ENCODE assay signal across 15 cellular contexts in the genomic region with DNA sequence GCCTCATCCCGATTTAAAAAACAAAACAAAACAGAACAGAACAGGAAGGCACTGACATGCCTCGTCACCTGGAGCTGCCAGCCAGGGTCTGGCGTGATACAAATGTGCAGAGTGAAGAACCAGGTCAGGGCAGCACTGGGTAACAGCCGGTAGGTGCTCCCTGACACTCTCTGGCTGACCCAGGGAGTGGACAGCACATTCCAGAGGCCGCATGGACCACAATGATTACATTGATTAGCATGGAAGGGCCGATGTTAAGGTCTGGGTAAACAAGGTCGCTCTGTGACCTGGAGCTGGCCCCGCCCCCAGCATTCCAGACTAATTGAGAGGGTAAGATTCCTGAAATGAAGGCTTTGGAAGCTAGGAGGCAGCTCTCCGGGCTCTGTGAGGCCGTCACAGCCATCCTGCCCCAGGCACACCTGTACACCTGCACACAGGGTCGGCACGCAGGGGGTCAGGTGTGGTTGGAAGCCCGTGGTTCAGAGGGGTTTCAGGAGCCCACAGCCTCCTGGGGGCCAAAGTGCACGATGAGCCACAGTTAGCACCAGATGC. TPM values are rescaled to one million over a fixed set of nuclear protein-coding genes. Genes with fewer than 3 reads are reported as not detected.
DNase-seq lines count a peak whose midpoint lies in the region; ATAC-seq, FAIRE-seq and TF ChIP-seq lines count a peak whose summit lies in the region.
"Had no signal": no experiment of that assay in that cellular context is flagged by ENCODE, and none has a peak within 500 bp of the region (broad histone marks: within the 10 kb centered on the region; RNA-seq: fewer than 3 reads in every experiment).

No MANE protein-coding gene starts in this region.

- TF ChIP-seq POLR2A in K562 (conservative IDR thresholded peaks at IDR 0.05), result no peak

- WGBS in K562 (ENCODE audit: insufficient coverage, low coverage, missing lambda C conversion rate), result 70% methylated on average over 14 of the region's 14 CpGs

- no peak overlapping the region for H2AFZ ChIP-seq in K562 (ENCODE audit: low read depth, low read length)

- H3K4me2 ChIP-seq in K562 (ENCODE audit: insufficient read depth, low read length), result no peak overlapping the region

- H3K79me2 ChIP-seq in K562 (ENCODE audit: control insufficient read depth, insufficient read depth, low read length), result peaks cover 100% of the 10 kb centered on the region

- H3K36me3 ChIP-seq in K562 (ENCODE audit: control insufficient read depth, insufficient read depth, low read length) (peaks cover 93% of the 10 kb centered on the region), colonic mucosa (no peaks in the 10 kb centered on the region)
- H3K36me3 ChIP-seq in naive thymus-derived CD4-positive, alpha-beta T cell (ENCODE audit: control insufficient read depth in 2 of 3, insufficient read depth in 3 of 3, low read length in 3 of 3), result no peaks in the 10 kb centered on the region
- H3K36me3 ChIP-seq: neutrophil had no signal

- H3K4me1 ChIP-seq in K562 (replicated peaks in 1 of 2; ENCODE audit: control insufficient read depth in 2 of 2, insufficient read depth in 2 of 2, low read length in 2 of 2), result peaks cover 39 to 96% of the 10 kb centered on the region in 2 experiments
- peaks cover 0 to 31% of the 10 kb centered on the region in 2 donors for H3K4me1 ChIP-seq in naive thymus-derived CD4-positive, alpha-beta T cell (ENCODE audit: control insufficient read depth in 2 of 2, insufficient read depth in 2 of 2, low read length in 2 of 2)
- H3K4me1 ChIP-seq in colonic mucosa, result peaks cover 47% of the 10 kb centered on the region

- peak in 1 of 2 experiments; percentile 39; a peak in 2 of 4 replicates for TF ChIP-seq RAD21 in K562 (CRISPR knock-in tag; conservative IDR thresholded peaks at IDR 0.05 in 1 of 2, IDR thresholded peaks at IDR 0.05 in 1 of 2)

- peaks cover 59% of the 10 kb centered on the region for H3K4me1 Mint-ChIP-seq in stimulated activated effector memory CD8-positive, alpha-beta T cell treated with anti-CD3 and anti-CD28 coated beads, Interleukin-12 subunit alpha, Interleukin-12 subunit beta, amount 100 ng/mL, for 72 hours
- peaks cover 7 to 24% (median 19%) of the 10 kb centered on the region in 7 donors for H3K4me1 Mint-ChIP-seq in naive thymus-derived CD4-positive, alpha-beta T cell
- peaks cover 16% of the 10 kb centered on the region for H3K4me1 Mint-ChIP-seq in glutamatergic neuron (ENCODE audit: low read depth, unreplicated experiment)
- peaks cover 19% of the 10 kb centered on the region for H3K4me1 Mint-ChIP-seq in CD4-positive, alpha-beta T cell (ENCODE audit: low read depth)

- peak; percentile 28 for ATAC-seq in K562
- peak; percentile 5 for ATAC-seq in left colon
- no peak for ATAC-seq in stimulated activated effector memory CD8-positive, alpha-beta T cell treated with anti-CD3 and anti-CD28 coated beads, Interleukin-12 subunit alpha, Interleukin-12 subunit beta, amount 100 ng/mL, for 72 hours
- no peak for ATAC-seq in naive thymus-derived CD4-positive, alpha-beta T cell
- no peak for ATAC-seq in CD4-positive, alpha-beta T cell (ENCODE audit: poor library complexity)
- ATAC-seq: Right ventricle myocardium inferior had no signal

- H3K4me3 ChIP-seq in K562 (no peak overlapping the region), colonic mucosa (no peak overlapping the region)
- no peak overlapping the region for H3K4me3 ChIP-seq in naive thymus-derived CD4-positive, alpha-beta T cell (ENCODE audit: low read length)

- no peaks in the 10 kb centered on the region for H3K27me3 Mint-ChIP-seq in naive thymus-derived CD4-positive, alpha-beta T cell
- peaks cover 3% of the 10 kb centered on the region for H3K27me3 Mint-ChIP-seq in glutamatergic neuron (ENCODE audit: unreplicated experiment)
- H3K27me3 Mint-ChIP-seq in CD4-positive, alpha-beta T cell, result no peaks in the 10 kb centered on the region

- in situ Hi-C loops in K562 (cut with MboI), result no loop called here

- POLR2A ChIA-PET in K562 (lab: Yijun Ruan, JAX), result interaction anchor here (0.7 to 5.6 kb wide), 8 partner anchors 7 to 71 kb away, joined by 3 to 26 read pairs (median 6); no protein-coding TSS in a partner anchor
- POLR2A ChIA-PET in naive thymus-derived CD4-positive, alpha-beta T cell (lab: Charles Lee), result interaction anchor here (1.3 kb wide), 1 partner anchor 17 kb away, joined by 3 read pairs; no protein-coding TSS in a partner anchor
- POLR2A ChIA-PET in CD4-positive, alpha-beta T cell (lab: Charles Lee), result interaction anchor here (1.5 kb wide), 1 partner anchor 61 kb away, joined by 4 read pairs; no protein-coding TSS in a partner anchor

- CTCF ChIA-PET in K562 (lab: Yijun Ruan, JAX; ENCODE audit: low intra/inter-chr PET ratio), result no interaction called here
- CTCF ChIA-PET in naive thymus-derived CD4-positive, alpha-beta T cell (lab: Charles Lee), result no interaction called here
- CTCF ChIA-PET in CD4-positive, alpha-beta T cell (lab: Charles Lee), result no interaction called here

- peak overlapping the region; percentile 1 for H3K27ac Mint-ChIP-seq in stimulated activated effector memory CD8-positive, alpha-beta T cell treated with anti-CD3 and anti-CD28 coated beads, Interleukin-12 subunit alpha, Interleukin-12 subunit beta, amount 100 ng/mL, for 72 hours
- peak overlapping the region in 2 of 9 donors; percentile 37 to 62 for H3K27ac Mint-ChIP-seq in naive thymus-derived CD4-positive, alpha-beta T cell
- H3K27ac Mint-ChIP-seq in glutamatergic neuron (ENCODE audit: unreplicated experiment), result no peak overlapping the region
- no peak overlapping the region for H3K27ac Mint-ChIP-seq in CD4-positive, alpha-beta T cell

- BruUV-seq in K562 (replicated peaks; lab: Mats Ljungman, UMichigan), result no TSS peak

- peaks cover 36% of the 10 kb centered on the region for H3K9me1 ChIP-seq in K562 (ENCODE audit: control insufficient read depth, insufficient read depth, low read length)

- DNase-seq in HT-29 (ENCODE audit: low spot score), result peak; percentile 69
- peak in 3 of 4 experiments; percentile 50 to 60 (median 50) for DNase-seq in K562 (ENCODE audit: extremely low read depth in 1 of 4, low spot score in 3 of 4)
- no peak for DNase-seq in left colon
- DNase-seq in stimulated activated effector memory CD8-positive, alpha-beta T cell treated with anti-CD3 and anti-CD28 coated beads, Interleukin-12 subunit alpha, Interleukin-12 subunit beta, amount 100 ng/mL, for 72 hours (ENCODE audit: low spot score in 2 of 2), result no peak
- no peak for DNase-seq in naive thymus-derived CD4-positive, alpha-beta T cell
- no peak for DNase-seq in colonic mucosa
- no peak for DNase-seq in glutamatergic neuron
- DNase-seq in CD4-positive, alpha-beta T cell, result no peak
- DNase-seq: activated T-cell treated with anti-CD3 and anti-CD28 coated beads for 4 hours, DMS 273 treated with DMSO at 0.1 percent for 48 hours, HCEC 1CT, NCI-H2227 treated with DMSO at 0.1 percent for 48 hours had no signal

- peak; percentile 27; the same call in 1 of the 2 replicates for TF ChIP-seq EP300 in K562 (IDR thresholded peaks at IDR 0.05; ENCODE audit: low read length)

- peak overlapping the region; percentile 27; the same call in 1 of the 3 replicates for H3K27ac ChIP-seq in K562 (ENCODE audit: extremely low read depth, low read depth, low read length)
- H3K27ac ChIP-seq in naive thymus-derived CD4-positive, alpha-beta T cell (ENCODE audit: low read depth, low read length), result no peak overlapping the region
- no peak overlapping the region for H3K27ac ChIP-seq in colonic mucosa
- no peak overlapping the region for H3K27ac ChIP-seq in CD4-positive, alpha-beta T cell (ENCODE audit: low read depth, low read length)
- H3K27ac ChIP-seq: epithelial cell of prostate, neutrophil had no signal

- H3K9ac ChIP-seq in K562 (ENCODE audit: insufficient read depth in 1 of 2, low read depth in 2 of 2, low read length in 2 of 2), result peak overlapping the region in 1 of 2 experiments; percentile 72; a peak in 2 of 4 replicates
- H3K9ac ChIP-seq in colonic mucosa (ENCODE audit: low read depth in 2 of 2, low read length in 2 of 2), result peak overlapping the region in 1 of 2 donors; percentile 21

- FAIRE-seq in K562 (lab: Jason Lieb, UNC), result peak; percentile 82

- peak in 1 of 3 experiments; percentile 11; a peak in 2 of 6 replicates for TF ChIP-seq CTCF in K562 (IDR thresholded peaks at IDR 0.05 in 2 of 3, conservative IDR thresholded peaks at IDR 0.05 in 1 of 3; ENCODE audit: insufficient read depth in 2 of 3, low read depth in 1 of 3, low read length in 3 of 3)
- TF ChIP-seq CTCF in colonic mucosa (IDR thresholded peaks at IDR 0.05), result no peak
- no peak for TF ChIP-seq CTCF in glutamatergic neuron (IDR thresholded peaks at IDR 0.05; ENCODE audit: partially characterized antibody, unreplicated experiment)
- TF ChIP-seq CTCF in CD4-positive, alpha-beta T cell (IDR thresholded peaks at IDR 0.05), result no peak

- H4K20me1 ChIP-seq in K562 (replicated peaks; ENCODE audit: control insufficient read depth, insufficient read depth, low read length), result peaks cover 86% of the 10 kb centered on the region

- peaks cover 39% of the 10 kb centered on the region for H3K36me3 Mint-ChIP-seq in stimulated activated effector memory CD8-positive, alpha-beta T cell treated with anti-CD3 and anti-CD28 coated beads, Interleukin-12 subunit alpha, Interleukin-12 subunit beta, amount 100 ng/mL, for 72 hours
- H3K36me3 Mint-ChIP-seq in naive thymus-derived CD4-positive, alpha-beta T cell, result peaks cover 0 to 5% (median 0%) of the 10 kb centered on the region in 5 donors
- no peaks in the 10 kb centered on the region for H3K36me3 Mint-ChIP-seq in glutamatergic neuron (ENCODE audit: unreplicated experiment)
- H3K36me3 Mint-ChIP-seq in CD4-positive, alpha-beta T cell (ENCODE audit: low read depth), result peaks cover 5% of the 10 kb centered on the region

- no peak overlapping the region for H3K4me3 Mint-ChIP-seq in stimulated activated effector memory CD8-positive, alpha-beta T cell treated with anti-CD3 and anti-CD28 coated beads, Interleukin-12 subunit alpha, Interleukin-12 subunit beta, amount 100 ng/mL, for 72 hours
- no peak overlapping the region for H3K4me3 Mint-ChIP-seq in naive thymus-derived CD4-positive, alpha-beta T cell
- no peak overlapping the region for H3K4me3 Mint-ChIP-seq in glutamatergic neuron (ENCODE audit: unreplicated experiment)
- no peak overlapping the region for H3K4me3 Mint-ChIP-seq in CD4-positive, alpha-beta T cell

- H3K9me3 Mint-ChIP-seq in stimulated activated effector memory CD8-positive, alpha-beta T cell treated with anti-CD3 and anti-CD28 coated beads, Interleukin-12 subunit alpha, Interleukin-12 subunit beta, amount 100 ng/mL, for 72 hours, result no peaks in the 10 kb centered on the region
- H3K9me3 Mint-ChIP-seq in naive thymus-derived CD4-positive, alpha-beta T cell, result peaks cover 0 to 2% (median 0%) of the 10 kb centered on the region in 11 donors
- H3K9me3 Mint-ChIP-seq in glutamatergic neuron (ENCODE audit: unreplicated experiment), result no peaks in the 10 kb centered on the region
- H3K9me3 Mint-ChIP-seq in CD4-positive, alpha-beta T cell, result no peaks in the 10 kb centered on the region

- intact Hi-C loops in K562 (cut with micrococcal nuclease), result no loop called here
- intact Hi-C loops in left colon (cut with DNase I, micrococcal nuclease), result no loop called here
- intact Hi-C loops in naive thymus-derived CD4-positive, alpha-beta T cell (cut with micrococcal nuclease), result no loop called here
- intact Hi-C loops in colonic mucosa (cut with DNase I), result no loop called here
- intact Hi-C loops in CD4-positive, alpha-beta T cell (cut with DNase I, micrococcal nuclease), result no loop called here

- H3K27me3 ChIP-seq in K562 (ENCODE audit: control insufficient read depth in 2 of 2, insufficient read depth in 2 of 2, low read length in 2 of 2) (no peaks in the 10 kb centered on the region), colonic mucosa (no peaks in the 10 kb centered on the region)
- H3K27me3 ChIP-seq in naive thymus-derived CD4-positive, alpha-beta T cell (ENCODE audit: control insufficient read depth in 2 of 2, insufficient read depth in 2 of 2, low read length in 2 of 2), result no peaks in the 10 kb centered on the region
- no peaks in the 10 kb centered on the region for H3K27me3 ChIP-seq in CD4-positive, alpha-beta T cell (ENCODE audit: control insufficient read depth, insufficient read depth, low read length)
- H3K27me3 ChIP-seq: neutrophil had no signal

- H3K9me3 ChIP-seq in K562 (replicated peaks; ENCODE audit: control insufficient read depth, insufficient read depth, low read depth, low read length) (no peaks in the 10 kb centered on the region), colonic mucosa (no peaks in the 10 kb centered on the region)
- H3K9me3 ChIP-seq in naive thymus-derived CD4-positive, alpha-beta T cell (ENCODE audit: control insufficient read depth in 2 of 3, low read length in 3 of 3), result no peaks in the 10 kb centered on the region
- H3K9me3 ChIP-seq in CD4-positive, alpha-beta T cell (ENCODE audit: control insufficient read depth, low read length), result no peaks in the 10 kb centered on the region
- H3K9me3 ChIP-seq: neutrophil had no signal

RNA-seq across cellular contexts. Expression of a gene that starts 21.4 kb away (rescaled TPM):
- 327 and 375 TPM in 2 replicates for total RNA-seq in HT-29 (2014; rRNA removed; shearing (Covaris generic))
- total RNA-seq in K562 (2011; cell fraction: chromatin; rRNA removed; ENCODE audit: low replicate concordance), result 759 and 2,233 TPM in 2 replicates
- total RNA-seq in K562 (2011; cell fraction: nucleolus; rRNA removed), result 1,565 and 1,591 TPM in 2 replicates
- 1,027 and 1,219 TPM in 2 replicates for total RNA-seq in K562 (2011; cell fraction: nucleoplasm; rRNA removed)
- total RNA-seq in K562 (2014; rRNA removed) (213 and 305 TPM in 2 replicates), K562 (2014; rRNA removed; fragmentation: Illumina TruSeq; extraction: Trizol) (44.5 and 45.2 TPM in 2 replicates), K562 (2015; rRNA removed; fragmentation: Illumina TruSeq; extraction: Trizol) (97.9 and 113 TPM in 2 replicates), K562 (2021) (354 and 432 TPM in 2 replicates), left colon (100 to 1,000 TPM; 118 to 146 TPM), colonic mucosa (100 to 1,000 TPM; 104 to 118 TPM), glutamatergic neuron (ENCODE audit: unreplicated experiment) (12.3 TPM)
- polyA plus RNA-seq in K562 (2011; rRNA removed) (131 and 170 TPM in 2 replicates), K562 (2014; fragmentation: Illumina TruSeq; extraction: Trizol) (146 and 201 TPM in 2 replicates), K562 (2014; fragmentation: Nextera tagmentation; extraction: Ambion mirVana) (1 to 10 TPM; 3.6 to 9.6 TPM), K562 (2014; rRNA removed) (319 and 383 TPM in 2 replicates)
- 143 and 281 TPM in 2 replicates for polyA plus RNA-seq in K562 (2011; cell fraction: cytosol; rRNA removed)
- 1,334 and 2,777 TPM in 2 replicates for polyA plus RNA-seq in K562 (2011; cell fraction: nucleus; rRNA removed)
- 266 and 440 TPM in 2 replicates for polyA plus RNA-seq in K562 (2012)
- 56.6 and 97.2 TPM in 2 replicates for polyA minus RNA-seq in K562 (2011; rRNA and poly(A)+ RNA removed)
- 155 and 200 TPM in 2 replicates for polyA minus RNA-seq in K562 (2011; cell fraction: cytosol; rRNA and poly(A)+ RNA removed)
- polyA minus RNA-seq in K562 (2011; cell fraction: nucleus; rRNA and poly(A)+ RNA removed), result 321 and 450 TPM in 2 replicates
- 100 to 1,000 TPM in 4 of 5 experiments, 10 to 100 TPM in 1; 84.5 to 237 (median 124) TPM for total RNA-seq in naive thymus-derived CD4-positive, alpha-beta T cell
- 10 to 100 TPM in 1 of 2 donors, 1 to 10 TPM in 1; 3.6 to 12.2 TPM for polyA plus RNA-seq in naive thymus-derived CD4-positive, alpha-beta T cell
- total RNA-seq in CD4-positive, alpha-beta T cell, result 100 to 1,000 TPM; 142 to 146 TPM

RNA-seq across cellular contexts. Expression of a gene that starts 40.0 kb away (rescaled TPM):
- total RNA-seq in HT-29 (2014; rRNA removed; shearing (Covaris generic)), result 120 and 146 TPM in 2 replicates
- total RNA-seq in K562 (2011; cell fraction: chromatin; rRNA removed; ENCODE audit: low replicate concordance), result 14.1 and 55.6 TPM in 2 replicates
- 67.5 and 87.8 TPM in 2 replicates for total RNA-seq in K562 (2011; cell fraction: nucleolus; rRNA removed)
- 29.4 and 38.8 TPM in 2 replicates for total RNA-seq in K562 (2011; cell fraction: nucleoplasm; rRNA removed)
- 114 and 119 TPM in 2 replicates for total RNA-seq in K562 (2014; rRNA removed)
- 3.4 and 4.4 TPM in 2 replicates for total RNA-seq in K562 (2014; rRNA removed; fragmentation: Illumina TruSeq; extraction: Trizol)
- 14.4 and 17.9 TPM in 2 replicates for total RNA-seq in K562 (2015; rRNA removed; fragmentation: Illumina TruSeq; extraction: Trizol)
- 173 and 178 TPM in 2 replicates for total RNA-seq in K562 (2021)
- 14.2 and 29.4 TPM in 2 replicates for polyA plus RNA-seq in K562 (2011; rRNA removed)
- polyA plus RNA-seq in K562 (2011; cell fraction: cytosol; rRNA removed), result 48.5 and 101 TPM in 2 replicates
- polyA plus RNA-seq in K562 (2011; cell fraction: nucleus; rRNA removed), result 38.4 and 58.3 TPM in 2 replicates
- 68.4 and 200 TPM in 2 replicates for polyA plus RNA-seq in K562 (2012)
- 9.3 and 47.1 TPM in 2 replicates for polyA plus RNA-seq in K562 (2014; fragmentation: Illumina TruSeq; extraction: Trizol)
- polyA plus RNA-seq in K562 (2014; fragmentation: Nextera tagmentation; extraction: Ambion mirVana), result 1 to 10 TPM in 1 of 2 experiments, under 1 TPM in 1; 0.92 to 1.6 TPM
- polyA plus RNA-seq in K562 (2014; rRNA removed), result 53.6 and 65.8 TPM in 2 replicates
- 9.8 and 10.4 TPM in 2 replicates for polyA minus RNA-seq in K562 (2011; rRNA and poly(A)+ RNA removed)
- 102 and 178 TPM in 2 replicates for polyA minus RNA-seq in K562 (2011; cell fraction: cytosol; rRNA and poly(A)+ RNA removed)
- 25.2 and 25.9 TPM in 2 replicates for polyA minus RNA-seq in K562 (2011; cell fraction: nucleus; rRNA and poly(A)+ RNA removed)
- 10 to 100 TPM in 1 of 2 donors, 1 to 10 TPM in 1; 6.8 to 14.8 TPM for total RNA-seq in left colon
- 10 to 100 TPM in 1 of 5 experiments, 1 to 10 TPM in 1, under 1 TPM in 2, not detected in 1; 0.35 to 79.2 (median 1.6) TPM for total RNA-seq in naive thymus-derived CD4-positive, alpha-beta T cell
- polyA plus RNA-seq in naive thymus-derived CD4-positive, alpha-beta T cell, result under 1 TPM; 0.09 to 0.19 TPM
- 10 to 100 TPM; 14.9 to 71.7 TPM for total RNA-seq in colonic mucosa
- 5.6 TPM for total RNA-seq in glutamatergic neuron (ENCODE audit: unreplicated experiment)
- total RNA-seq in CD4-positive, alpha-beta T cell, result 1 to 10 TPM in 1 of 2 experiments, under 1 TPM in 1; 0.47 to 1.0 TPM

RNA-seq across cellular contexts. Expression of a gene that starts 48.1 kb away (rescaled TPM):
- total RNA-seq in HT-29 (2014; rRNA removed; shearing (Covaris generic)), result 669 and 675 TPM in 2 replicates
- total RNA-seq in K562 (2011; cell fraction: chromatin; rRNA removed; ENCODE audit: low replicate concordance), result 35.4 and 135 TPM in 2 replicates
- 138 and 183 TPM in 2 replicates for total RNA-seq in K562 (2011; cell fraction: nucleolus; rRNA removed)
- 82.7 and 89.3 TPM in 2 replicates for total RNA-seq in K562 (2011; cell fraction: nucleoplasm; rRNA removed)
- total RNA-seq in K562 (2014; rRNA removed) (409 and 555 TPM in 2 replicates), K562 (2014; rRNA removed; fragmentation: Illumina TruSeq; extraction: Trizol) (86.2 and 129 TPM in 2 replicates), K562 (2015; rRNA removed; fragmentation: Illumina TruSeq; extraction: Trizol) (213 and 224 TPM in 2 replicates), K562 (2021) (340 and 359 TPM in 2 replicates), left colon (100 to 1,000 TPM; 112 to 199 TPM), colonic mucosa (100 to 1,000 TPM; 103 to 273 TPM), glutamatergic neuron (ENCODE audit: unreplicated experiment) (54.4 TPM)
- polyA plus RNA-seq in K562 (2011; rRNA removed) (146 and 234 TPM in 2 replicates), K562 (2014; fragmentation: Illumina TruSeq; extraction: Trizol) (94.4 and 200 TPM in 2 replicates), K562 (2014; fragmentation: Nextera tagmentation; extraction: Ambion mirVana) (100 to 1,000 TPM in 1 of 2 experiments, 10 to 100 TPM in 1; 41.7 to 116 TPM), K562 (2014; rRNA removed) (354 and 422 TPM in 2 replicates)
- 130 and 287 TPM in 2 replicates for polyA plus RNA-seq in K562 (2011; cell fraction: cytosol; rRNA removed)
- 161 and 192 TPM in 2 replicates for polyA plus RNA-seq in K562 (2011; cell fraction: nucleus; rRNA removed)
- 290 and 337 TPM in 2 replicates for polyA plus RNA-seq in K562 (2012)
- polyA minus RNA-seq in K562 (2011; rRNA and poly(A)+ RNA removed), result 17.6 and 29.0 TPM in 2 replicates
- 127 and 142 TPM in 2 replicates for polyA minus RNA-seq in K562 (2011; cell fraction: cytosol; rRNA and poly(A)+ RNA removed)
- 49.9 and 62.3 TPM in 2 replicates for polyA minus RNA-seq in K562 (2011; cell fraction: nucleus; rRNA and poly(A)+ RNA removed)
- total RNA-seq in naive thymus-derived CD4-positive, alpha-beta T cell, result 100 to 1,000 TPM; 134 to 178 (median 161) TPM
- polyA plus RNA-seq in naive thymus-derived CD4-positive, alpha-beta T cell, result 100 to 1,000 TPM; 446 to 513 TPM
- total RNA-seq in CD4-positive, alpha-beta T cell, result 100 to 1,000 TPM; 153 to 154 TPM

RNA-seq across cellular contexts. Expression of a gene that starts 57.3 kb away (rescaled TPM):
- 38.4 and 44.5 TPM in 2 replicates for total RNA-seq in HT-29 (2014; rRNA removed; shearing (Covaris generic))
- total RNA-seq in K562 (2011; cell fraction: chromatin; rRNA removed; ENCODE audit: low replicate concordance), result 45.3 and 159 TPM in 2 replicates
- 114 and 148 TPM in 2 replicates for total RNA-seq in K562 (2011; cell fraction: nucleolus; rRNA removed)
- 48.7 and 66.7 TPM in 2 replicates for total RNA-seq in K562 (2011; cell fraction: nucleoplasm; rRNA removed)
- total RNA-seq in K562 (2014; rRNA removed) (55.4 and 68.9 TPM in 2 replicates), K562 (2014; rRNA removed; fragmentation: Illumina TruSeq; extraction: Trizol) (7.2 and 11.9 TPM in 2 replicates), K562 (2015; rRNA removed; fragmentation: Illumina TruSeq; extraction: Trizol) (41.1 and 49.2 TPM in 2 replicates), K562 (2021) (105 and 106 TPM in 2 replicates), left colon (10 to 100 TPM in 1 of 2 donors, 1 to 10 TPM in 1; 9.8 to 15.0 TPM), colonic mucosa (10 to 100 TPM in 1 of 2 donors, 1 to 10 TPM in 1; 7.8 to 23.1 TPM), glutamatergic neuron (ENCODE audit: unreplicated experiment) (32.4 TPM)
- polyA plus RNA-seq in K562 (2011; rRNA removed) (23.2 and 30.1 TPM in 2 replicates), K562 (2014; fragmentation: Illumina TruSeq; extraction: Trizol) (17.7 and 46.9 TPM in 2 replicates), K562 (2014; fragmentation: Nextera tagmentation; extraction: Ambion mirVana) (1 to 10 TPM; 1.3 to 3.0 TPM), K562 (2014; rRNA removed) (63.4 and 76.6 TPM in 2 replicates)
- polyA plus RNA-seq in K562 (2011; cell fraction: cytosol; rRNA removed), result 40.2 and 96.8 TPM in 2 replicates
- 102 and 136 TPM in 2 replicates for polyA plus RNA-seq in K562 (2011; cell fraction: nucleus; rRNA removed)
- polyA plus RNA-seq in K562 (2012), result 34.1 and 51.7 TPM in 2 replicates
- 9.4 and 14.4 TPM in 2 replicates for polyA minus RNA-seq in K562 (2011; rRNA and poly(A)+ RNA removed)
- 48.0 and 51.1 TPM in 2 replicates for polyA minus RNA-seq in K562 (2011; cell fraction: cytosol; rRNA and poly(A)+ RNA removed)
- 40.7 and 44.1 TPM in 2 replicates for polyA minus RNA-seq in K562 (2011; cell fraction: nucleus; rRNA and poly(A)+ RNA removed)
- total RNA-seq in naive thymus-derived CD4-positive, alpha-beta T cell, result 10 to 100 TPM; 26.0 to 43.3 (median 28.3) TPM
- polyA plus RNA-seq in naive thymus-derived CD4-positive, alpha-beta T cell, result 10 to 100 TPM; 13.0 to 14.8 TPM
- 10 to 100 TPM; 39.3 to 44.0 TPM for total RNA-seq in CD4-positive, alpha-beta T cell

RNA-seq across cellular contexts. Expression of a gene that starts 57.4 kb away (rescaled TPM):
- total RNA-seq in HT-29 (2014; rRNA removed; shearing (Covaris generic)), result 44.6 and 49.8 TPM in 2 replicates
- total RNA-seq in K562 (2011; cell fraction: chromatin; rRNA removed; ENCODE audit: low replicate concordance), result 58.8 and 182 TPM in 2 replicates
- 89.5 and 92.7 TPM in 2 replicates for total RNA-seq in K562 (2011; cell fraction: nucleolus; rRNA removed)
- total RNA-seq in K562 (2011; cell fraction: nucleoplasm; rRNA removed), result 60.1 and 64.4 TPM in 2 replicates
- total RNA-seq in K562 (2014; rRNA removed) (46.9 and 61.6 TPM in 2 replicates), K562 (2014; rRNA removed; fragmentation: Illumina TruSeq; extraction: Trizol) (6.1 and 7.3 TPM in 2 replicates), K562 (2015; rRNA removed; fragmentation: Illumina TruSeq; extraction: Trizol) (19.5 and 22.3 TPM in 2 replicates), K562 (2021) (60.3 and 61.2 TPM in 2 replicates), left colon (10 to 100 TPM; 11.4 to 12.0 TPM), colonic mucosa (1 to 10 TPM; 9.2 to 9.3 TPM), glutamatergic neuron (ENCODE audit: unreplicated experiment) (26.5 TPM)
- polyA plus RNA-seq in K562 (2011; rRNA removed) (26.5 and 37.4 TPM in 2 replicates), K562 (2014; fragmentation: Illumina TruSeq; extraction: Trizol) (12.7 and 27.9 TPM in 2 replicates), K562 (2014; fragmentation: Nextera tagmentation; extraction: Ambion mirVana) (under 1 TPM; 0.56 to 0.96 TPM), K562 (2014; rRNA removed) (59.4 and 65.6 TPM in 2 replicates)
- polyA plus RNA-seq in K562 (2011; cell fraction: cytosol; rRNA removed), result 37.8 and 90.9 TPM in 2 replicates
- polyA plus RNA-seq in K562 (2011; cell fraction: nucleus; rRNA removed), result 118 and 185 TPM in 2 replicates
- polyA plus RNA-seq in K562 (2012), result 23.8 and 39.8 TPM in 2 replicates
- 7.0 and 12.0 TPM in 2 replicates for polyA minus RNA-seq in K562 (2011; rRNA and poly(A)+ RNA removed)
- polyA minus RNA-seq in K562 (2011; cell fraction: cytosol; rRNA and poly(A)+ RNA removed), result 41.2 and 44.5 TPM in 2 replicates
- polyA minus RNA-seq in K562 (2011; cell fraction: nucleus; rRNA and poly(A)+ RNA removed), result 33.4 and 39.2 TPM in 2 replicates
- 100 to 1,000 TPM in 4 of 5 experiments, 10 to 100 TPM in 1; 99.8 to 324 (median 133) TPM for total RNA-seq in naive thymus-derived CD4-positive, alpha-beta T cell
- 10 to 100 TPM; 67.7 to 88.9 TPM for polyA plus RNA-seq in naive thymus-derived CD4-positive, alpha-beta T cell
- 100 to 1,000 TPM; 334 to 355 TPM for total RNA-seq in CD4-positive, alpha-beta T cell

Comparison
In these comparisons a context has a peak if more than half of its experiments do, and no peak if none do; other contexts are left out.
1. DNase-seq: peak in HT-29 (single experiment) and K562 (3 of 4); none in left colon (0 of 2), stimulated activated effector memory CD8-positive, alpha-beta T cell treated with anti-CD3 and anti-CD28 coated beads, Interleukin-12 subunit alpha, Interleukin-12 subunit beta, amount 100 ng/mL, for 72 hours (0 of 2), naive thymus-derived CD4-positive, alpha-beta T cell (0 of 9), colonic mucosa (single experiment), glutamatergic neuron (single experiment) and CD4-positive, alpha-beta T cell (0 of 10).
2. ATAC-seq: peak in K562 (single experiment) and left colon (single experiment); none in stimulated activated effector memory CD8-positive, alpha-beta T cell treated with anti-CD3 and anti-CD28 coated beads, Interleukin-12 subunit alpha, Interleukin-12 subunit beta, amount 100 ng/mL, for 72 hours (single experiment), naive thymus-derived CD4-positive, alpha-beta T cell (single experiment) and CD4-positive, alpha-beta T cell (single experiment).